ENCODE assay signal across 9 cellular contexts in genomic region chr9:114613087-114613486, GRCh38. TPM values are rescaled to one million over a fixed set of nuclear protein-coding genes. Genes with fewer than 3 reads are reported as not detected.
DNase-seq lines count a peak whose midpoint lies in the region; ATAC-seq and TF ChIP-seq lines count a peak whose summit lies in the region.
"Had no signal": no experiment of that assay in that cellular context is flagged by ENCODE, and none has a peak within 500 bp of the region (broad histone marks: within the 10 kb centered on the region; RNA-seq: fewer than 3 reads in every experiment).

No MANE protein-coding gene starts in this region.

- peaks cover 20 to 47% of the 10 kb centered on the region in 2 donors for H3K36me3 Mint-ChIP-seq in stimulated activated naive B cell treated with anti-CD40 and anti-IgM and Interleukin-4, amounts not matched to agents 10 μg/mL and 1 μg/mL and 100 μg/mL, for 72 hours

- TF ChIP-seq POLR2A in esophagus muscularis mucosa (IDR thresholded peaks at IDR 0.05; ENCODE audit: low read depth) = no peak

- H3K4me1 Mint-ChIP-seq in stimulated activated naive B cell treated with anti-CD40 and anti-IgM and Interleukin-4, amounts not matched to agents 10 μg/mL and 1 μg/mL and 100 μg/mL, for 72 hours = peaks cover 55 to 87% of the 10 kb centered on the region in 2 donors

- peak in 1 of 2 donors; percentile 11 for ATAC-seq in stimulated activated naive B cell treated with anti-CD40 and anti-IgM and Interleukin-4, amounts not matched to agents 10 μg/mL and 1 μg/mL and 100 μg/mL, for 72 hours (replicated peaks)
- ATAC-seq in HG03280 (IDR thresholded peaks at IDR 0.05; ENCODE audit: unreplicated experiment) (no peak), left colon (no peak)

- DNase-seq in DMS79 treated with DMSO at 0.1 percent for 48 hours (lab: John Stamatoyannopoulos, UW) = peak; percentile 63
- DNase-seq in DMS79 (lab: John Stamatoyannopoulos, UW) = no peak
- peak; percentile 70 for DNase-seq in RPMI8226
- DNase-seq in esophagus muscularis mucosa (ENCODE audit: extremely low spot score) = no peak
- no peak for DNase-seq in stimulated activated naive B cell treated with anti-CD40 and anti-IgM and Interleukin-4, amounts not matched to agents 10 μg/mL and 1 μg/mL and 100 μg/mL, for 72 hours
- DNase-seq in NCI-H1417 treated with DMSO at 0.1 percent for 48 hours (lab: John Stamatoyannopoulos, UW) = no peak
- no peak for DNase-seq in left colon
- DNase-seq: left lung had no signal

- peaks cover 0 to 9% (median 8%) of the 10 kb centered on the region in 4 donors for H3K36me3 ChIP-seq in esophagus muscularis mucosa
- H3K36me3 ChIP-seq: left lung had no signal

- WGBS in esophagus muscularis mucosa = 86% methylated on average over 7 of the region's 7 CpGs

- peak overlapping the region; percentile 88 to 89 for H3K4me3 Mint-ChIP-seq in stimulated activated naive B cell treated with anti-CD40 and anti-IgM and Interleukin-4, amounts not matched to agents 10 μg/mL and 1 μg/mL and 100 μg/mL, for 72 hours

- peaks cover 9 to 60% (median 51%) of the 10 kb centered on the region in 4 donors for H3K4me1 ChIP-seq in esophagus muscularis mucosa

- TF ChIP-seq CTCF in esophagus muscularis mucosa (IDR thresholded peaks at IDR 0.05) = no peak

- peaks cover 0 to 3% (median 0%) of the 10 kb centered on the region in 4 donors for H3K9me3 ChIP-seq in esophagus muscularis mucosa
- H3K9me3 ChIP-seq: left lung had no signal

- H3K4me3 ChIP-seq in esophagus muscularis mucosa = no peak overlapping the region

- no peaks in the 10 kb centered on the region for H3K27me3 Mint-ChIP-seq in stimulated activated naive B cell treated with anti-CD40 and anti-IgM and Interleukin-4, amounts not matched to agents 10 μg/mL and 1 μg/mL and 100 μg/mL, for 72 hours

- peak overlapping the region in 3 of 4 donors; percentile 86 to 95 (median 93) for H3K27ac ChIP-seq in esophagus muscularis mucosa (replicated peaks in 1 of 4)

- intact Hi-C loops in esophagus muscularis mucosa (cut with DNase I) (loop anchor here (10.0 kb wide), 1 partner anchor 108 kb away; the partner anchor contains the start of gene WHRN), left colon (cut with DNase I, micrococcal nuclease) (no loop called here)

- H3K9me3 Mint-ChIP-seq in stimulated activated naive B cell treated with anti-CD40 and anti-IgM and Interleukin-4, amounts not matched to agents 10 μg/mL and 1 μg/mL and 100 μg/mL, for 72 hours = peaks cover 0 to 2% of the 10 kb centered on the region in 2 donors

- H3K27me3 ChIP-seq in esophagus muscularis mucosa = no peaks in the 10 kb centered on the region

- TF ChIP-seq EP300 in esophagus muscularis mucosa (IDR thresholded peaks at IDR 0.05) = no peak

- peak overlapping the region; percentile 88 for H3K27ac Mint-ChIP-seq in stimulated activated naive B cell treated with anti-CD40 and anti-IgM and Interleukin-4, amounts not matched to agents 10 μg/mL and 1 μg/mL and 100 μg/mL, for 72 hours

RNA-seq across cellular contexts. Expression of gene TMEM268, which starts 2.0 kb away (rescaled TPM):
- total RNA-seq in esophagus muscularis mucosa (10 to 100 TPM in 2 of 4 donors, 1 to 10 TPM in 2; 7.8 to 17.9 (median 10.2) TPM), left colon (1 to 10 TPM; 6.8 to 9.4 TPM)

RNA-seq across cellular contexts. Expression of gene ATP6V1G1, which starts 25.5 kb away (rescaled TPM):
- 100 to 1,000 TPM in 2 of 4 donors, 10 to 100 TPM in 2; 88.0 to 135 (median 113) TPM for total RNA-seq in esophagus muscularis mucosa
- 10 to 100 TPM; 66.9 to 74.3 TPM for total RNA-seq in left colon

RNA-seq across cellular contexts. Expression of gene TEX53, which starts 44.5 kb away (rescaled TPM):
- total RNA-seq in esophagus muscularis mucosa = not detected
- total RNA-seq in left colon = not detected
- total RNA-seq: left lung had no signal

Comparison
In these comparisons a context has a peak if more than half of its experiments do, and no peak if none do; other contexts are left out.
1. DNase-seq: peak in DMS79 treated with DMSO at 0.1 percent for 48 hours (single experiment) and RPMI8226 (single experiment); none in DMS79 (single experiment), esophagus muscularis mucosa (single experiment), stimulated activated naive B cell treated with anti-CD40 and anti-IgM and Interleukin-4, amounts not matched to agents 10 μg/mL and 1 μg/mL and 100 μg/mL, for 72 hours (single experiment), NCI-H1417 treated with DMSO at 0.1 percent for 48 hours (single experiment) and left colon (0 of 2).